Comparison of ENCODE assay signal across 26 cellular contexts in genomic region chr6:90492798-90493197, GRCh38.
"Had no signal": no experiment of that assay in that cellular context is flagged by ENCODE, and none has a peak within 500 bp of the region (broad histone marks: within the 10 kb centered on the region; RNA-seq: fewer than 3 reads in every experiment).

No MANE protein-coding gene starts in this region.

- H3K4me1 ChIP-seq: Peyer's patch had no signal

- H3K27ac Mint-ChIP-seq: activated B cell treated with CpG ODN at 0.5 μM for 24 hours; activated CD4-positive, alpha-beta memory T cell treated with anti-CD3 and anti-CD28 coated beads, Interleukin-2, amount 10 ng/mL, durations not matched to agents 7 days and 5 days; activated naive CD4-positive, alpha-beta T cell treated with anti-CD3 and anti-CD28 coated beads for 36 hours; activated naive CD8-positive, alpha-beta T cell; activated T-helper 17 cell treated with anti-CD3 and anti-CD28 coated beads, Interleukin-2, amount 50 U/mL, for 72 hours had no signal

- H3K4me1 Mint-ChIP-seq: activated B cell treated with CpG ODN at 0.5 μM for 24 hours; activated T-helper 17 cell treated with anti-CD3 and anti-CD28 coated beads, Interleukin-2, amount 50 U/mL, for 72 hours had no signal

- H3K27ac ChIP-seq: brain microvascular endothelial cell, cardiac muscle cell, Peyer's patch, RWPE1, SJSA1 had no signal

- H3K9me3 ChIP-seq: Peyer's patch, SJSA1 had no signal

- DNase-seq: activated B cell treated with CpG ODN at 0.5 μM for 24 hours; activated CD4-positive, alpha-beta memory T cell treated with anti-CD3 and anti-CD28 coated beads, Interleukin-2, amount 10 ng/mL, durations not matched to agents 7 days and 5 days; activated CD4-positive, alpha-beta T cell treated with anti-CD3 and anti-CD28 coated beads for 1 hour; activated CD4-positive, alpha-beta T cell treated with anti-CD3 and anti-CD28 coated beads, Interleukin-2, amount 50 U/mL, for 1 hour; activated gamma-delta T cell; activated naive CD4-positive, alpha-beta T cell treated with anti-CD3 and anti-CD28 coated beads for 36 hours; activated T-cell treated with anti-CD3 and anti-CD28 coated beads for 4 hours; activated T-cell treated with anti-CD3 and anti-CD28 coated beads, Interleukin-2, amount 50 U/mL, for 48 hours; brain microvascular endothelial cell; MM.1S; NCI-H1105; NCI-H1436; NCI-H1694 treated with DMSO at 0.1 percent for 48 hours; NCI-H2029 treated with DMSO at 0.1 percent for 48 hours; NCI-H345; NCI-H510A treated with DMSO at 0.1 percent for 48 hours; NCI-H69; Peyer's patch; SHP77; SW 1271; T-helper 9 cell had no signal

- H3K4me3 ChIP-seq: cardiac muscle cell, Peyer's patch, SJSA1 had no signal

- H3K27me3 ChIP-seq: brain microvascular endothelial cell, cardiac muscle cell, Peyer's patch, SJSA1 had no signal

- H3K4me3 Mint-ChIP-seq: activated B cell treated with CpG ODN at 0.5 μM for 24 hours; activated CD4-positive, alpha-beta memory T cell treated with anti-CD3 and anti-CD28 coated beads, Interleukin-2, amount 10 ng/mL, durations not matched to agents 7 days and 5 days; activated naive CD4-positive, alpha-beta T cell treated with anti-CD3 and anti-CD28 coated beads for 36 hours; activated naive CD8-positive, alpha-beta T cell; activated T-helper 17 cell treated with anti-CD3 and anti-CD28 coated beads, Interleukin-2, amount 50 U/mL, for 72 hours had no signal

- H3K9me3 Mint-ChIP-seq: activated B cell treated with CpG ODN at 0.5 μM for 24 hours; activated naive CD4-positive, alpha-beta T cell treated with anti-CD3 and anti-CD28 coated beads for 36 hours; activated T-helper 17 cell treated with anti-CD3 and anti-CD28 coated beads, Interleukin-2, amount 50 U/mL, for 72 hours had no signal

- H3K36me3 ChIP-seq: brain microvascular endothelial cell, cardiac muscle cell, Peyer's patch, SJSA1 had no signal
